In genomic region chr3:126983276-126983652, GRCh38 we compare ENCODE assay signal across 8 cellular contexts. TPM values are rescaled to one million over a fixed set of nuclear protein-coding genes. Genes with fewer than 3 reads are reported as not detected.
A peak's percentile ranks its signal among the peaks of the same experiment; 100 is the strongest.
DNase-seq lines count a peak whose midpoint lies in the region; ATAC-seq, FAIRE-seq and TF ChIP-seq lines count a peak whose summit lies in the region.

No MANE protein-coding gene starts in this region.

- H3K4me2 ChIP-seq in A549 = peak overlapping the region; percentile 91
- H3K4me2 ChIP-seq in hepatocyte = peak overlapping the region; percentile 89

- H2AFZ ChIP-seq in hepatocyte = peak overlapping the region; percentile 78

- no CpG with 5 or more reads among the region's 70 CpGs for WGBS in A549 (ENCODE audit: missing lambda C conversion rate)
- WGBS in hepatocyte (ENCODE audit: low lambda C conversion rate, missing lambda C conversion rate) = no CpG with 5 or more reads among the region's 70 CpGs
- under 1% methylated on average over 70 of the region's 70 CpGs for WGBS in urinary bladder

- no peak for TF ChIP-seq CTCF in A549 (IDR thresholded peaks at IDR 0.05)
- no peak for TF ChIP-seq CTCF in hepatocyte (IDR thresholded peaks at IDR 0.05; ENCODE audit: poor library complexity)

- ATAC-seq in A549 = 0 out of 6 replicates have a peak, but pooled peaks of 1 of the 2 experiments have one; percentile 6
- ATAC-seq in GM19324 (IDR thresholded peaks at IDR 0.05; ENCODE audit: low FRiP score, unreplicated experiment) = peak; percentile 20
- no peak for ATAC-seq in HG03097 (IDR thresholded peaks at IDR 0.05; ENCODE audit: low FRiP score, unreplicated experiment)
- ATAC-seq in GM19397 (IDR thresholded peaks at IDR 0.05; ENCODE audit: unreplicated experiment) = no peak

- TF ChIP-seq EP300 in A549 (IDR thresholded peaks at IDR 0.05) = no peak

- POLR2A ChIA-PET in A549 (lab: Yijun Ruan, JAX) = no interaction called here

- no peaks in the 10 kb centered on the region for H3K9me3 ChIP-seq in A549
- no peaks in the 10 kb centered on the region for H3K9me3 ChIP-seq in hepatocyte (ENCODE audit: low read depth)

- peak overlapping the region; percentile 96 to 97 for H3K27ac ChIP-seq in A549
- H3K27ac ChIP-seq in hepatocyte = no peak overlapping the region
- no peak overlapping the region for H3K27ac ChIP-seq in urinary bladder (ENCODE audit: low read depth)

- H3K4me3 ChIP-seq in A549 = peak overlapping the region; percentile 85
- H3K4me3 ChIP-seq in hepatocyte = peak overlapping the region; percentile 91
- peak overlapping the region; percentile 84 for H3K4me3 ChIP-seq in urinary bladder (ENCODE audit: low read depth, low read length)

- no peak for TF ChIP-seq POLR2A in A549 (IDR thresholded peaks at IDR 0.05; ENCODE audit: low read length)

- CTCF ChIA-PET in A549 (lab: Yijun Ruan, JAX) = interaction anchor here (1.1 to 9.9 kb wide), 5 partner anchors 9 to 464 kb away, joined by 3 to 71 read pairs (median 4); no protein-coding TSS in a partner anchor

- H3K27me3 ChIP-seq in hepatocyte = peaks cover 4% of the 10 kb centered on the region

- no peak for FAIRE-seq in A549 (lab: Jason Lieb, UNC)

- DNase-seq in A549 (ENCODE audit: low read depth in 1 of 2, low spot score in 1 of 2) (no peak), RPMI8226 (peak; percentile 38), hepatocyte (ENCODE audit: low spot score) (peak; percentile 59), NCI-H2029 treated with DMSO at 0.1 percent for 48 hours (lab: John Stamatoyannopoulos, UW) (no peak)

- H3K9me2 ChIP-seq in hepatocyte (replicated peaks; ENCODE audit: insufficient read depth) = no peaks in the 10 kb centered on the region

- H4K20me1 ChIP-seq in hepatocyte (ENCODE audit: insufficient read depth, poor library complexity, severe bottlenecking) = peaks cover 41% of the 10 kb centered on the region

- TF ChIP-seq RAD21 in A549 (conservative IDR thresholded peaks at IDR 0.05 in 1 of 2, IDR thresholded peaks at IDR 0.05 in 1 of 2) = no peak

- H3K36me3 ChIP-seq in hepatocyte (replicated peaks; ENCODE audit: insufficient read depth, low read depth) = no peaks in the 10 kb centered on the region
- H3K36me3 ChIP-seq in urinary bladder (ENCODE audit: insufficient read depth) = no peaks in the 10 kb centered on the region

- H3K4me1 ChIP-seq in A549 = peaks cover 17% of the 10 kb centered on the region
- H3K4me1 ChIP-seq in hepatocyte (ENCODE audit: insufficient read depth) = peaks cover 19% of the 10 kb centered on the region
- H3K4me1 ChIP-seq in urinary bladder (ENCODE audit: insufficient read depth) = no peaks in the 10 kb centered on the region

- H3K79me2 ChIP-seq in hepatocyte = peaks cover 43% of the 10 kb centered on the region

TF ChIP-seq in A549, 52 proteins besides CTCF, POLR2A, EP300 and RAD21:
- TF ChIP-seq SREBF2 (IDR thresholded peaks at IDR 0.05) = no peak

RNA-seq across cellular contexts. Expression of gene PLXNA1, which starts 0.3 kb away (rescaled TPM):
- polyA plus RNA-seq in A549 (2011; rRNA removed) (9.1 and 10.9 TPM in 2 replicates), A549 (2017; fragmentation: RNase III; extraction: RNeasy Plus Mini Kit Qiagen cat#74134 plus additional on column Dnase treatment) (12.8 to 17.5 TPM (median 16.3 TPM) in 3 replicates), hepatocyte (19.7 and 21.3 TPM in 2 replicates), urinary bladder (15.9 TPM)
- polyA plus RNA-seq in A549 (2012; cell fraction: cytosol; rRNA removed) = 21.6 and 30.9 TPM in 2 replicates
- 74.7 and 111 TPM in 2 replicates for polyA plus RNA-seq in A549 (2012; cell fraction: nucleus; rRNA removed)
- polyA minus RNA-seq in A549 (2011; rRNA and poly(A)+ RNA removed) = 14.6 and 24.9 TPM in 2 replicates
- total RNA-seq in hepatocyte (30.1 and 35.1 TPM in 2 replicates), urinary bladder (25.8 TPM)

Comparison
In these comparisons a context has a peak if more than half of its experiments do, and no peak if none do; other contexts are left out.
1. DNase-seq: peak in RPMI8226 (single experiment) and hepatocyte (single experiment); none in A549 (0 of 2) and NCI-H2029 treated with DMSO at 0.1 percent for 48 hours (single experiment).
2. H3K27ac ChIP-seq: peak in A549 (2 of 2); none in hepatocyte (single experiment) and urinary bladder (single experiment).
3. Peak in every context shown above with its lines, with median percentiles within 50 percentile points of each other: H3K4me3 ChIP-seq.